Comparison of ENCODE assay signal across 8 cellular contexts in the genomic region with DNA sequence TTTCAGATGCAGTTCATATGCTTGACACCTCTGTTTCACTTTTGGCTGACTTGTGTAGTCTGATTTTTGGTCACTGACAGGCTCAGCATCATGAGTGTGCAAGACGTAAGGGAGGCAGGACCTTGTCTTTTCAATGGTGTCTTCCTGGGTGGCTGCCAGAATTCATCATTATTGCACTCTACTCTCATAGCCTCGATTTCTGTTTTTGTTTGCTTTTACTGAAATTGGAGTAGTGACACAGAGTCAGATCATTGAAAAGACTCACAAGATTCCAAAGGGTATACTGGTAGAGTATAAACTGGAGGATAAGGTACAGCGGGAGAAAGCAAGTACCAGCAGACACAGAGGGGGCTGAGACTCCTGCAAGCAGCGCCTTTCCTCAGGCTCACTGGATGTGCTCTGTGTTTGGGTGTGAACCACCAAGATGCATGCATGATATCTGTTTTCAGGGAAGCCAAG.
A peak's percentile ranks its signal among the peaks of the same experiment; 100 is the strongest.
DNase-seq lines count a peak whose midpoint lies in the region; ATAC-seq, FAIRE-seq and TF ChIP-seq lines count a peak whose summit lies in the region.

No MANE protein-coding gene starts in this region.

- POLR2A ChIA-PET in GM12878 (lab: Charles Lee): interaction anchor here (0.8 to 1.3 kb wide), 3 partner anchors 21 to 139 kb away, joined by 3 to 9 read pairs (median 3); no protein-coding TSS in a partner anchor

- no peak overlapping the region for H3K4me3 ChIP-seq in BLaER1
- peak overlapping the region; percentile 24; the same call in 1 of the 2 replicates for H3K4me3 ChIP-seq in GM12878

- H3K4me2 ChIP-seq in BLaER1 (peak overlapping the region; percentile 56), GM12878 (ENCODE audit: control insufficient read depth, insufficient read depth) (peak overlapping the region; percentile 62)

- CTCF ChIA-PET in GM12878 (lab: Yijun Ruan, JAX): interaction anchor here (0.9 to 2.1 kb wide), 2 partner anchors 20 to 21 kb away, joined by 4 to 6 read pairs; no protein-coding TSS in a partner anchor

- ATAC-seq in GM19324 (IDR thresholded peaks at IDR 0.05; ENCODE audit: low FRiP score, unreplicated experiment) (peak; percentile 37), HG03139 (IDR thresholded peaks at IDR 0.05; ENCODE audit: unreplicated experiment) (peak; percentile 10), GM12878 (peak; percentile 87)

- SMC1A ChIA-PET in GM12878 (lab: Charles Lee; ENCODE audit: uncharacterized antibody, unreplicated experiment): interaction anchor here (0.6 to 3.3 kb wide), 7 partner anchors 9 to 127 kb away, joined by 3 to 15 read pairs (median 4); no protein-coding TSS in a partner anchor

- H3K9me3 ChIP-seq in BLaER1: no peaks in the 10 kb centered on the region
- H3K9me3 ChIP-seq in GM12878 (replicated peaks; ENCODE audit: control insufficient read depth, insufficient read depth, low read length): no peaks in the 10 kb centered on the region

- H3K27ac ChIP-seq in BLaER1: peak overlapping the region; percentile 54
- peak overlapping the region; percentile 82 for H3K27ac ChIP-seq in GM12878 (ENCODE audit: control insufficient read depth, insufficient read depth)

- H3K4me1 ChIP-seq in BLaER1 (peaks cover 36% of the 10 kb centered on the region), GM12878 (ENCODE audit: control insufficient read depth, insufficient read depth, low read length) (peaks cover 33% of the 10 kb centered on the region)

- no peak for TF ChIP-seq RAD21 in GM12878 (IDR thresholded peaks at IDR 0.05; ENCODE audit: insufficient read depth, low read depth, low read length)

- 10% methylated on average over 4 of the region's 4 CpGs for WGBS in GM12878 (ENCODE audit: insufficient coverage, insufficient replicate concordance, low lambda C conversion rate, missing lambda C conversion rate)

- H3K27me3 ChIP-seq in BLaER1: no peaks in the 10 kb centered on the region
- no peaks in the 10 kb centered on the region for H3K27me3 ChIP-seq in GM12878 (replicated peaks in 1 of 2; ENCODE audit: control insufficient read depth in 2 of 2, insufficient read depth in 2 of 2, low read length in 1 of 2)

- no peaks in the 10 kb centered on the region; the same call in none of the 2 replicates for H3K79me2 ChIP-seq in GM12878 (ENCODE audit: control insufficient read depth, insufficient read depth, low read length)

- no peaks in the 10 kb centered on the region for H4K20me1 ChIP-seq in BLaER1
- no peaks in the 10 kb centered on the region for H4K20me1 ChIP-seq in GM12878 (ENCODE audit: control insufficient read depth, insufficient read depth)

- intact Hi-C loops in GM12878 (cut with micrococcal nuclease; ENCODE audit: unreplicated experiment): loop anchor here (2.0 to 10.0 kb wide), 2 partner anchors 20 to 138 kb away; no protein-coding TSS in a partner anchor

- TF ChIP-seq EP300 in GM12878 (IDR thresholded peaks at IDR 0.05; ENCODE audit: borderline replicate concordance in 1 of 2, control insufficient read depth in 1 of 2, low read depth in 2 of 2, low read length in 2 of 2): no peak

- H2AFZ ChIP-seq in GM12878 (ENCODE audit: control insufficient read depth, low read depth, low read length): peak overlapping the region; percentile 9

- RAD21 ChIA-PET in GM12878 (lab: Charles Lee; ENCODE audit: unreplicated experiment): interaction anchor here (1.7 to 2.4 kb wide), 2 partner anchors 21 to 166 kb away, joined by 4 to 11 read pairs; no protein-coding TSS in a partner anchor

- no peak; the same call in 1 of the 2 replicates for TF ChIP-seq POLR2A in GM12878 (IDR thresholded peaks at IDR 0.05; ENCODE audit: low read depth, low read length)

- BruUV-seq in GM12878 (replicated peaks; lab: Mats Ljungman, UMichigan): no TSS peak

- H3K9ac ChIP-seq in BLaER1 (no peak overlapping the region), GM12878 (ENCODE audit: control insufficient read depth, insufficient read depth, low read length) (peak overlapping the region; percentile 46)

- FAIRE-seq in GM12878 (lab: Jason Lieb, UNC) (peak; percentile 90), HTR-8/SVneo (lab: Jason Lieb, UNC) (no peak)

- in situ Hi-C loops in GM12878 (cut with MboI): no loop called here

- H3K36me3 ChIP-seq in BLaER1: peaks cover 10% of the 10 kb centered on the region
- H3K36me3 ChIP-seq in GM12878 (ENCODE audit: control insufficient read depth in 2 of 2, insufficient read depth in 2 of 2, low read length in 1 of 2): no peaks in the 10 kb centered on the region

- TF ChIP-seq CTCF in GM12878 (IDR thresholded peaks at IDR 0.05 in 2 of 3, conservative IDR thresholded peaks at IDR 0.05 in 1 of 3; ENCODE audit: control insufficient read depth in 2 of 3, extremely low read depth in 1 of 3, insufficient read depth in 1 of 3, low read depth in 3 of 3, low read length in 3 of 3): no peak

- DNase-seq in GM12878 (ENCODE audit: low read depth, low spot score) (no peak), NCI-H187 treated with DMSO at 0.1 percent for 48 hours (lab: John Stamatoyannopoulos, UW) (no peak), anterior cingulate cortex (lab: John Stamatoyannopoulos, UW) (no peak), HTR-8/SVneo (ENCODE audit: insufficient read length, low spot score) (no peak), DMS 273 treated with DMSO at 0.1 percent for 48 hours (lab: John Stamatoyannopoulos, UW) (no peak)

TF ChIP-seq in GM12878, 131 proteins besides CTCF, POLR2A, EP300 and RAD21:
- no peak for TF ChIP-seq BHLHE40 (IDR thresholded peaks at IDR 0.05; ENCODE audit: borderline replicate concordance in 1 of 2, low read depth in 2 of 2, low read length in 1 of 2)
- 0 out of 2 replicates have a peak, but pooled peaks have one; percentile 36 for TF ChIP-seq MTA3 (IDR thresholded peaks at IDR 0.05; ENCODE audit: borderline replicate concordance, low read length)
- TF ChIP-seq, protein P1, sequence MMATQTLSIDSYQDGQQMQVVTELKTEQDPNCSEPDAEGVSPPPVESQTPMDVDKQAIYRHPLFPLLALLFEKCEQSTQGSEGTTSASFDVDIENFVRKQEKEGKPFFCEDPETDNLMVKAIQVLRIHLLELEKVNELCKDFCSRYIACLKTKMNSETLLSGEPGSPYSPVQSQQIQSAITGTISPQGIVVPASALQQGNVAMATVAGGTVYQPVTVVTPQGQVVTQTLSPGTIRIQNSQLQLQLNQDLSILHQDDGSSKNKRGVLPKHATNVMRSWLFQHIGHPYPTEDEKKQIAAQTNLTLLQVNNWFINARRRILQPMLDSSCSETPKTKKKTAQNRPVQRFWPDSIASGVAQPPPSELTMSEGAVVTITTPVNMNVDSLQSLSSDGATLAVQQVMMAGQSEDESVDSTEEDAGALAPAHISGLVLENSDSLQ (IDR thresholded peaks at IDR 0.05): peak; percentile 61

Comparison
In these comparisons a context has a peak if more than half of its experiments do, and no peak if none do; other contexts are left out.
1. ATAC-seq: peak in every context shown above with its lines; median percentile 87 in GM12878; 37 in GM19324; 10 in HG03139.